Comparison of ENCODE assay signal across 8 cellular contexts in the genomic region with DNA sequence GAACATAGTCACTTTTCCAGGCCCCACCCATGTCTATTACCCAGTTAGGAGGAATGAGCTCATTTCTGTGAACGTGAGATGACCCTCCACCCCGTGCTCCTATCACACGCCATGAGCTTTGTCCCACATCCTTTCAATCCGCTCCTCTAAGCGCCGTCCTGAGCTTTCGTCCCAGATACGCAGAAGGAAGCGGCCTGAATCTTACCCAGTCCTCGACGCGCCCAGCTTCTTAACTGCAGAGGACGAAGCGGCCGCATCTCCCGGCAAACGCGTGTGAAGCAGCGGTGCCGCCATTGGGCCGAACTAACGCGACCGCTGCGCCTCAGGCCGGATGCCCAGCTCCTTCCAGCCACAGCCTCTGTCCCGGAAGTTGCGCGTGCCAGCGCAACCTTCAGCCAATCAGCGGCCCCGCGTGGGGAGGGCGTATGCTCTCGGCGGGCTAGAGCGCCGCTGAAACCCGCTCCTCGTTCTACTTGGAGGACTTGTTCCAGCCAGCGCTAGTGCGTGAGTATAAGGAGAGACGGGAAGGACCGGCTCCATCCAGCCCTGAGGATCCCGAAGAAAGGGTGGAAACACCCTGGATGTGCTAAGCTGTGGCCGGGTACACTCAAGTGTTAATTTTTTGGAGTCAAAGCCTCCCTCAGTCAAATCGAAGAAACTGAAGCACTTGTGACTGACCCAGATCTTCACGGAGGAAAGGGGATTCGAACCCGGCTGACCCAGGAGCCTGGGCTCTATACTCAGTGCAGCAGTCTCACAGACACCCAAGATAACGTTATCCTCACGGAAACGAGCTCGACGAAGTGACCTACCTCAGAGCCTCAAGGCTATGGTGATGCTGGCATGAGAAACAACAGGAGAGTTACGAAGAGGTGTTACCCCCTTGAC. TPM values are rescaled to one million over a fixed set of nuclear protein-coding genes. Genes with fewer than 3 reads are reported as not detected.
A peak's percentile ranks its signal among the peaks of the same experiment; 100 is the strongest.
DNase-seq lines count a peak whose midpoint lies in the region; ATAC-seq and TF ChIP-seq lines count a peak whose summit lies in the region.
"Not testable (repeated sequence)": the region's sequence is repeated elsewhere in the genome, so short reads cannot be mapped to it uniquely, and the experiment has no call there.

Gene RRN3 (minus strand): TSS at position 333 of the 888 bp plus-strand sequence. CDS start 39 bp downstream, at position 294.

- H3K36me3 Mint-ChIP-seq in T-helper 1 cell treated with Interleukin-12 subunit alpha and Interleukin-12 subunit beta and Interleukin-4 antibody, amounts not matched to agents 30 μg/mL and 1 μg/mL, for 36 hours (ENCODE audit: low read depth), result peaks cover 18% of the 10 kb centered on the region

- not testable (repeated sequence) for H3K9me3 ChIP-seq in left ventricle myocardium inferior (replicated peaks); prostate gland

- H3K27ac ChIP-seq in left ventricle myocardium inferior (replicated peaks) (peak within 1 kb of the TSS; percentile 89), prostate gland (peak within 1 kb of the TSS; percentile 50 to 79)

- peaks cover 26% of the 10 kb centered on the region for H3K36me3 ChIP-seq in left ventricle myocardium inferior
- not testable (repeated sequence) for H3K36me3 ChIP-seq in prostate gland

- H3K4me1 ChIP-seq in left ventricle myocardium inferior, result peaks cover 31% of the 10 kb centered on the region
- H3K4me1 ChIP-seq in prostate gland (replicated peaks), result not testable (repeated sequence)

- H3K4me3 ChIP-seq in left ventricle myocardium inferior (peak within 1 kb of the TSS; percentile 82), prostate gland (peak within 1 kb of the TSS; percentile 44 to 54)

- TF ChIP-seq CTCF in left ventricle myocardium inferior (IDR thresholded peaks at IDR 0.05; ENCODE audit: borderline replicate concordance), result not testable (repeated sequence)
- TF ChIP-seq CTCF in prostate gland (IDR thresholded peaks at IDR 0.05), result peak in 1 of 4 experiments; percentile 7

- peak within 1 kb of the TSS; percentile 97 for H3K4me3 Mint-ChIP-seq in T-helper 1 cell treated with Interleukin-12 subunit alpha and Interleukin-12 subunit beta and Interleukin-4 antibody, amounts not matched to agents 30 μg/mL and 1 μg/mL, for 36 hours

- TF ChIP-seq POLR2A in prostate gland (IDR thresholded peaks at IDR 0.05), result peak; percentile 63

- H3K27me3 Mint-ChIP-seq in T-helper 1 cell treated with Interleukin-12 subunit alpha and Interleukin-12 subunit beta and Interleukin-4 antibody, amounts not matched to agents 30 μg/mL and 1 μg/mL, for 36 hours (ENCODE audit: low read depth), result not testable (repeated sequence)

- intact Hi-C loops in left ventricle myocardium inferior (cut with micrococcal nuclease); prostate gland (cut with DNase I): not testable (repeated sequence)

- peak within 1 kb of the TSS; percentile 96 for H3K27ac Mint-ChIP-seq in T-helper 1 cell treated with Interleukin-12 subunit alpha and Interleukin-12 subunit beta and Interleukin-4 antibody, amounts not matched to agents 30 μg/mL and 1 μg/mL, for 36 hours

- 5% methylated on average over 45 of the region's 56 CpGs for WGBS in prostate gland

- peak; percentile 98 for ATAC-seq in GM18498 (IDR thresholded peaks at IDR 0.05; ENCODE audit: unreplicated experiment)
- peak; percentile 98 for ATAC-seq in HG02885 (IDR thresholded peaks at IDR 0.05; ENCODE audit: poor library complexity, unreplicated experiment)

- H3K4me1 Mint-ChIP-seq in T-helper 1 cell treated with Interleukin-12 subunit alpha and Interleukin-12 subunit beta and Interleukin-4 antibody, amounts not matched to agents 30 μg/mL and 1 μg/mL, for 36 hours (ENCODE audit: low read depth), result peaks cover 16% of the 10 kb centered on the region

- DNase-seq in NCI-H1694 (lab: John Stamatoyannopoulos, UW), result peak; percentile 60
- DNase-seq in amniotic stem cell (lab: John Stamatoyannopoulos, UW), result peak; percentile 71
- DNase-seq in left ventricle myocardium inferior, result peak; percentile 92
- DNase-seq in prostate gland (ENCODE audit: low spot score), result peak; percentile 91
- DNase-seq in ureter (ENCODE audit: low spot score), result peak; percentile 95

- not testable (repeated sequence) for H3K9me3 Mint-ChIP-seq in T-helper 1 cell treated with Interleukin-12 subunit alpha and Interleukin-12 subunit beta and Interleukin-4 antibody, amounts not matched to agents 30 μg/mL and 1 μg/mL, for 36 hours

- H3K27me3 ChIP-seq in left ventricle myocardium inferior (ENCODE audit: low read depth); prostate gland (replicated peaks; ENCODE audit: insufficient read depth): not testable (repeated sequence)

RNA-seq across cellular contexts. Expression of gene RRN3, which starts in this region (rescaled TPM):
- total RNA-seq in left ventricle myocardium inferior (24.4 TPM), prostate gland (10 to 100 TPM; 34.7 to 37.9 TPM), ureter (39.4 TPM)

Comparison
In these comparisons a context has a peak if more than half of its experiments do, and no peak if none do; other contexts are left out.
1. Peak in every context shown above with its lines: DNase-seq, ATAC-seq, H3K4me3 ChIP-seq and H3K27ac ChIP-seq.